ENCODE assay signal across 30 cellular contexts in genomic region chr21:17295997-17296396, GRCh38.
"Had no signal": no experiment of that assay in that cellular context is flagged by ENCODE, and none has a peak within 500 bp of the region (broad histone marks: within the 10 kb centered on the region; RNA-seq: fewer than 3 reads in every experiment).

No MANE protein-coding gene starts in this region.

- H3K4me3 Mint-ChIP-seq: activated CD4-positive, alpha-beta memory T cell treated with anti-CD3 and anti-CD28 coated beads, Interleukin-2, amount 10 ng/mL, durations not matched to agents 7 days and 5 days; activated CD4-positive, alpha-beta T cell treated with anti-CD3 and anti-CD28 coated beads for 36 hours; activated CD4-positive, alpha-beta T cell treated with anti-CD3 and anti-CD28 coated beads, Interleukin-2, amount 10 ng/mL, durations not matched to agents 24 days and 14 days; activated naive CD4-positive, alpha-beta T cell treated with anti-CD3 and anti-CD28 coated beads, Interleukin-2, amount 10 ng/mL, durations not matched to agents 7 days and 5 days; activated naive CD8-positive, alpha-beta T cell treated with anti-CD3 and anti-CD28 coated beads, Interleukin-2, amount 10 ng/mL, durations not matched to agents 7 days and 5 days; activated T-cell treated with anti-CD3 and anti-CD28 coated beads, Interleukin-2, amount 50 U/mL, for 24 hours; activated T-helper 17 cell treated with anti-CD3 and anti-CD28 coated beads, Interleukin-2, amount 50 U/mL, for 72 hours; brain had no signal

- H3K27ac Mint-ChIP-seq: activated CD4-positive, alpha-beta memory T cell treated with anti-CD3 and anti-CD28 coated beads, Interleukin-2, amount 10 ng/mL, durations not matched to agents 7 days and 5 days; activated CD4-positive, alpha-beta T cell treated with anti-CD3 and anti-CD28 coated beads for 36 hours; activated CD4-positive, alpha-beta T cell treated with anti-CD3 and anti-CD28 coated beads, Interleukin-2, amount 10 ng/mL, durations not matched to agents 24 days and 14 days; activated naive CD4-positive, alpha-beta T cell treated with anti-CD3 and anti-CD28 coated beads, Interleukin-2, amount 10 ng/mL, durations not matched to agents 7 days and 5 days; activated naive CD4-positive, alpha-beta T cell treated with anti-CD3 and anti-CD28 coated beads, Interleukin-2, amount 50 U/mL, for 72 hours; activated naive CD8-positive, alpha-beta T cell treated with anti-CD3 and anti-CD28 coated beads, Interleukin-2, amount 10 ng/mL, durations not matched to agents 7 days and 5 days; activated T-cell treated with anti-CD3 and anti-CD28 coated beads, Interleukin-2, amount 50 U/mL, for 24 hours; activated T-helper 17 cell treated with anti-CD3 and anti-CD28 coated beads, Interleukin-2, amount 50 U/mL, for 72 hours; brain had no signal

- H3K27ac ChIP-seq: ascending aorta, breast epithelium, cardiac muscle cell, colonic mucosa, epithelial cell of prostate, esophagus squamous epithelium, gastroesophageal sphincter had no signal

- H3K4me1 Mint-ChIP-seq: activated CD4-positive, alpha-beta memory T cell treated with anti-CD3 and anti-CD28 coated beads, Interleukin-2, amount 10 ng/mL, durations not matched to agents 7 days and 5 days; activated CD4-positive, alpha-beta T cell treated with anti-CD3 and anti-CD28 coated beads for 36 hours; activated CD4-positive, alpha-beta T cell treated with anti-CD3 and anti-CD28 coated beads, Interleukin-2, amount 10 ng/mL, durations not matched to agents 24 days and 14 days; activated naive CD4-positive, alpha-beta T cell treated with anti-CD3 and anti-CD28 coated beads, Interleukin-2, amount 10 ng/mL, durations not matched to agents 7 days and 5 days; activated naive CD8-positive, alpha-beta T cell treated with anti-CD3 and anti-CD28 coated beads, Interleukin-2, amount 10 ng/mL, durations not matched to agents 7 days and 5 days; activated T-helper 17 cell treated with anti-CD3 and anti-CD28 coated beads, Interleukin-2, amount 50 U/mL, for 72 hours; brain had no signal

- H3K4me3 ChIP-seq: ascending aorta, breast epithelium, cardiac muscle cell, colonic mucosa, esophagus squamous epithelium, gastroesophageal sphincter had no signal

- H3K36me3 ChIP-seq: ascending aorta, breast epithelium, cardiac muscle cell, colonic mucosa, esophagus squamous epithelium, gastroesophageal sphincter had no signal

- DNase-seq: activated CD4-positive, alpha-beta memory T cell treated with anti-CD3 and anti-CD28 coated beads, Interleukin-2, amount 10 ng/mL, durations not matched to agents 7 days and 5 days; activated CD4-positive, alpha-beta T cell treated with anti-CD3 and anti-CD28 coated beads for 36 hours; activated CD4-positive, alpha-beta T cell treated with anti-CD3 and anti-CD28 coated beads, Interleukin-2, amount 10 ng/mL, durations not matched to agents 24 days and 14 days; activated CD4-positive, alpha-beta T cell treated with anti-CD3 and anti-CD28 coated beads, Interleukin-2, amount 50 U/mL, for 4 hours; activated CD4-positive, CD25-positive, alpha-beta regulatory T cell; activated CD4-positive, CD25-positive, alpha-beta regulatory T cell treated with anti-CD3 and anti-CD28 coated beads, Interleukin-2, amount 50 U/mL, for 72 hours; activated CD8-positive, alpha-beta memory T cell treated with anti-CD3 and anti-CD28 coated beads, Interleukin-2, amount 50 U/mL, for 48 hours; activated effector memory CD4-positive, alpha-beta T cell treated with Interleukin-2 at 50 U/mL for 16 hours; activated naive CD4-positive, alpha-beta T cell; activated naive CD4-positive, alpha-beta T cell treated with anti-CD3 and anti-CD28 coated beads, Interleukin-2, amount 10 ng/mL, durations not matched to agents 7 days and 5 days; activated naive CD8-positive, alpha-beta T cell treated with anti-CD3 and anti-CD28 coated beads, Interleukin-2, amount 10 ng/mL, durations not matched to agents 7 days and 5 days; activated T-cell treated with anti-CD3 and anti-CD28 coated beads for 4 hours; activated T-cell treated with anti-CD3 and anti-CD28 coated beads, Interleukin-2, amount 50 U/mL, for 24 hours; central memory CD4-positive, alpha-beta T cell; cerebellar nuclear complex; colonic mucosa; effector CD8-positive, alpha-beta T cell; esophagus squamous epithelium; foreskin melanocyte; T-helper 2 cell had no signal

- FAIRE-seq: endometrium, endothelial cell of umbilical vein had no signal

- H3K4me1 ChIP-seq: ascending aorta, breast epithelium, colonic mucosa, gastroesophageal sphincter had no signal

- H3K27me3 ChIP-seq: ascending aorta, breast epithelium, cardiac muscle cell, colonic mucosa, esophagus squamous epithelium, gastroesophageal sphincter had no signal

- H3K36me3 Mint-ChIP-seq: activated naive CD4-positive, alpha-beta T cell treated with anti-CD3 and anti-CD28 coated beads, Interleukin-2, amount 10 ng/mL, durations not matched to agents 7 days and 5 days; activated naive CD8-positive, alpha-beta T cell treated with anti-CD3 and anti-CD28 coated beads, Interleukin-2, amount 10 ng/mL, durations not matched to agents 7 days and 5 days; brain had no signal

- ATAC-seq: activated CD4-positive, alpha-beta T cell treated with anti-CD3 and anti-CD28 coated beads for 36 hours; activated naive CD4-positive, alpha-beta T cell treated with anti-CD3 and anti-CD28 coated beads, Interleukin-2, amount 50 U/mL, for 72 hours; activated T-helper 17 cell treated with anti-CD3 and anti-CD28 coated beads, Interleukin-2, amount 50 U/mL, for 72 hours; gastroesophageal sphincter had no signal

- H3K9me3 ChIP-seq: colonic mucosa had no signal

- H3K27me3 Mint-ChIP-seq: activated CD4-positive, alpha-beta memory T cell treated with anti-CD3 and anti-CD28 coated beads, Interleukin-2, amount 10 ng/mL, durations not matched to agents 7 days and 5 days; activated CD4-positive, alpha-beta T cell treated with anti-CD3 and anti-CD28 coated beads for 36 hours; activated CD4-positive, alpha-beta T cell treated with anti-CD3 and anti-CD28 coated beads, Interleukin-2, amount 10 ng/mL, durations not matched to agents 24 days and 14 days; activated naive CD4-positive, alpha-beta T cell treated with anti-CD3 and anti-CD28 coated beads, Interleukin-2, amount 10 ng/mL, durations not matched to agents 7 days and 5 days; activated naive CD8-positive, alpha-beta T cell treated with anti-CD3 and anti-CD28 coated beads, Interleukin-2, amount 10 ng/mL, durations not matched to agents 7 days and 5 days; activated T-cell treated with anti-CD3 and anti-CD28 coated beads, Interleukin-2, amount 50 U/mL, for 24 hours; activated T-helper 17 cell treated with anti-CD3 and anti-CD28 coated beads, Interleukin-2, amount 50 U/mL, for 72 hours had no signal
